In the genomic region with DNA sequence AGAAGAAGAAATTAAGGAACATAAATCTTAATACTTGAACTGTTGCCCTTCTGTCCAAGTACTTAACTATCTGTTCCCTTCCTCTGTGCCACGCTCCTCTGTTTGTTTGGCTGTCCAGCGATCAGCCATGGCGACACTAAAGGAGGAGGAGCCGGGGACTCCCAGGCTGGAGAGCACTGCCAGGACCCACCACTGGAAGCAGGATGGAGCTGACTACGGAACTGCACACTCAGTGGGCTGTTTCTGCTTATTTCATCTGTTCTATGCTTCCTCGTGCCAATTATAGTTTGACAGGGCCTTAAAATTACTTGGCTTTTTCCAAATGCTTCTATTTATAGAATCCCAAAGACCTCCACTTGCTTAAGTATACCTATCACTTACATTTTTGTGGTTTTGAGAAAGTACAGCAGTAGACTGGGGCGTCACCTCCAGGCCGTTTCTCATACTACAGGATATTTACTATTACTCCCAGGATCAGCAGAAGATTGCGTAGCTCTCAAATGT, we compare ENCODE assay signal across 1 cellular context.
TF ChIP-seq lines count a peak whose summit lies in the region.

No MANE protein-coding gene starts in this region.

TF ChIP-seq in H1, 55 proteins besides CTCF, POLR2A, EP300 and RAD21:
- TF ChIP-seq TAF1 (IDR thresholded peaks at IDR 0.05; ENCODE audit: low read depth, low read length) = no peak
- no peak for TF ChIP-seq JUN (IDR thresholded peaks at IDR 0.05; ENCODE audit: low read depth, low read length)
- TF ChIP-seq PHF8 (conservative IDR thresholded peaks at IDR 0.05; ENCODE audit: low read depth, low read length) = no peak
- TF ChIP-seq CBX8 (IDR thresholded peaks at IDR 0.05; ENCODE audit: borderline replicate concordance, low read depth, low read length) = no peak
